Comparison of ENCODE assay signal across 1 cellular context in the genomic region with DNA sequence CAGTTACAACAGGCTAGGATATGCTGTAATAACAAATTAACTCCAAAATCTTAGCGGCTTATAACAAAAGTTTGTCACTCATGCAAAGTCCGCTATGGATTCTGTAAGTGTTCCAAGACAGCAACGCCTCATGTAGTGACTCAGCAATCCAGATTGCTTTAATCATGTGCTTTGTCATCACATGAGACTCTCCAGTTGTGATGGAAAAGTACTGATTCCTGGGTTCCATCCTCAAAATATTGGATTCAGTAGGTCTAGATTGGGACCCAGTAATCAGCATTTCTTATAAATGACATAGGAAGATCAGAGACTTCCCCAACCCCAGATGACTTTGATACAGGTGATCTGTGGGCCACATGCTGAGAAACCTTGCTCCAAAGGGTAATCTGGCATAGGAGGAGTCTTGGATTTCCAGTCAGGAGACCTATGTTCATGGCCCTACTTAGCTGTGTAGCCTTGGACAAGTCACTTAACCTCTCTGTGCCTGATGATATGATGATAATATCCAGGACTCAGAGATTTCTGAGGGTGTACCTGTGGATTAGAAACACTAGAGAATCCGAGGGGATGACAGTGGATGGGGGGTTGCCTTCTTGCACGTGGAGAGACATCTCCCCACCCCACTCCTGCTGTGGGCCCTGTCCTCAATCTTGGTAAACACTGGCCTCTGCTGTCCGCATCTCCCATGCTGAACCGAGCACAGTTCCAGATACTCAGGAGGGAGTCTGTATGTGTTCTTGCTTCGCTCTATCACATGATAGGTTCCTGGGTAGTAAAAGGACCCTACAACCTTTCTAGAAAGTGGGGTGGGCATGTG.
TF ChIP-seq lines count a peak whose summit lies in the region.

No MANE protein-coding gene starts in this region.

TF ChIP-seq in GM23338, 12 proteins besides CTCF, POLR2A, EP300 and RAD21 (continued from another document):
- TF ChIP-seq, protein P1, sequence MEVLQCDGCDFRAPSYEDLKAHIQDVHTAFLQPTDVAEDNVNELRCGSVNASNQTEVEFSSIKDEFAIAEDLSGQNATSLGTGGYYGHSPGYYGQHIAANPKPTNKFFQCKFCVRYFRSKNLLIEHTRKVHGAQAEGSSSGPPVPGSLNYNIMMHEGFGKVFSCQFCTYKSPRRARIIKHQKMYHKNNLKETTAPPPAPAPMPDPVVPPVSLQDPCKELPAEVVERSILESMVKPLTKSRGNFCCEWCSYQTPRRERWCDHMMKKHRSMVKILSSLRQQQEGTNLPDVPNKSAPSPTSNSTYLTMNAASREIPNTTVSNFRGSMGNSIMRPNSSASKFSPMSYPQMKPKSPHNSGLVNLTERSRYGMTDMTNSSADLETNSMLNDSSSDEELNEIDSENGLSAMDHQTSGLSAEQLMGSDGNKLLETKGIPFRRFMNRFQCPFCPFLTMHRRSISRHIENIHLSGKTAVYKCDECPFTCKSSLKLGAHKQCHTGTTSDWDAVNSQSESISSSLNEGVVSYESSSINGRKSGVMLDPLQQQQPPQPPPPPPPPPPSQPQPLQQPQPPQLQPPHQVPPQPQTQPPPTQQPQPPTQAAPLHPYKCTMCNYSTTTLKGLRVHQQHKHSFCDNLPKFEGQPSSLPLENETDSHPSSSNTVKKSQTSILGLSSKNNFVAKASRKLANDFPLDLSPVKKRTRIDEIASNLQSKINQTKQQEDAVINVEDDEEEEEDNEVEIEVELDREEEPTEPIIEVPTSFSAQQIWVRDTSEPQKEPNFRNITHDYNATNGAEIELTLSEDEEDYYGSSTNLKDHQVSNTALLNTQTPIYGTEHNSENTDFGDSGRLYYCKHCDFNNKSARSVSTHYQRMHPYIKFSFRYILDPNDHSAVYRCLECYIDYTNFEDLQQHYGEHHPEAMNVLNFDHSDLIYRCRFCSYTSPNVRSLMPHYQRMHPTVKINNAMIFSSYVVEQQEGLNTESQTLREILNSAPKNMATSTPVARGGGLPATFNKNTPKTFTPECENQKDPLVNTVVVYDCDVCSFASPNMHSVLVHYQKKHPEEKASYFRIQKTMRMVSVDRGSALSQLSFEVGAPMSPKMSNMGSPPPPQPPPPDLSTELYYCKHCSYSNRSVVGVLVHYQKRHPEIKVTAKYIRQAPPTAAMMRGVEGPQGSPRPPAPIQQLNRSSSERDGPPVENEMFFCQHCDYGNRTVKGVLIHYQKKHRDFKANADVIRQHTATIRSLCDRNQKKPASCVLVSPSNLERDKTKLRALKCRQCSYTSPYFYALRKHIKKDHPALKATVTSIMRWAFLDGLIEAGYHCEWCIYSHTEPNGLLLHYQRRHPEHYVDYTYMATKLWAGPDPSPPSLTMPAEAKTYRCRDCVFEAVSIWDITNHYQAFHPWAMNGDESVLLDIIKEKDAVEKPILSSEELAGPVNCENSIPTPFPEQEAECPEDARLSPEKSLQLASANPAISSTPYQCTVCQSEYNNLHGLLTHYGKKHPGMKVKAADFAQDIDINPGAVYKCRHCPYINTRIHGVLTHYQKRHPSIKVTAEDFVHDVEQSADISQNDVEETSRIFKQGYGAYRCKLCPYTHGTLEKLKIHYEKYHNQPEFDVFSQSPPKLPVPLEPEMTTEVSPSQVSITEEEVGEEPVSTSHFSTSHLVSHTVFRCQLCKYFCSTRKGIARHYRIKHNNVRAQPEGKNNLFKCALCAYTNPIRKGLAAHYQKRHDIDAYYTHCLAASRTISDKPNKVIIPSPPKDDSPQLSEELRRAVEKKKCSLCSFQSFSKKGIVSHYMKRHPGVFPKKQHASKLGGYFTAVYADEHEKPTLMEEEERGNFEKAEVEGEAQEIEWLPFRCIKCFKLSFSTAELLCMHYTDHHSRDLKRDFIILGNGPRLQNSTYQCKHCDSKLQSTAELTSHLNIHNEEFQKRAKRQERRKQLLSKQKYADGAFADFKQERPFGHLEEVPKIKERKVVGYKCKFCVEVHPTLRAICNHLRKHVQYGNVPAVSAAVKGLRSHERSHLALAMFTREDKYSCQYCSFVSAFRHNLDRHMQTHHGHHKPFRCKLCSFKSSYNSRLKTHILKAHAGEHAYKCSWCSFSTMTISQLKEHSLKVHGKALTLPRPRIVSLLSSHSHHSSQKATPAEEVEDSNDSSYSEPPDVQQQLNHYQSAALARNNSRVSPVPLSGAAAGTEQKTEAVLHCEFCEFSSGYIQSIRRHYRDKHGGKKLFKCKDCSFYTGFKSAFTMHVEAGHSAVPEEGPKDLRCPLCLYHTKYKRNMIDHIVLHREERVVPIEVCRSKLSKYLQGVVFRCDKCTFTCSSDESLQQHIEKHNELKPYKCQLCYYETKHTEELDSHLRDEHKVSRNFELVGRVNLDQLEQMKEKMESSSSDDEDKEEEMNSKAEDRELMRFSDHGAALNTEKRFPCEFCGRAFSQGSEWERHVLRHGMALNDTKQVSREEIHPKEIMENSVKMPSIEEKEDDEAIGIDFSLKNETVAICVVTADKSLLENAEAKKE (CRISPR knock-in tag; IDR thresholded peaks at IDR 0.05) = no peak
- TF ChIP-seq STAT1 (IDR thresholded peaks at IDR 0.05; ENCODE audit: unreplicated experiment) = no peak
- TF ChIP-seq JUNB (IDR thresholded peaks at IDR 0.05; ENCODE audit: unreplicated experiment) = no peak
